Comparison of ENCODE assay signal across 34 cellular contexts in the genomic region with DNA sequence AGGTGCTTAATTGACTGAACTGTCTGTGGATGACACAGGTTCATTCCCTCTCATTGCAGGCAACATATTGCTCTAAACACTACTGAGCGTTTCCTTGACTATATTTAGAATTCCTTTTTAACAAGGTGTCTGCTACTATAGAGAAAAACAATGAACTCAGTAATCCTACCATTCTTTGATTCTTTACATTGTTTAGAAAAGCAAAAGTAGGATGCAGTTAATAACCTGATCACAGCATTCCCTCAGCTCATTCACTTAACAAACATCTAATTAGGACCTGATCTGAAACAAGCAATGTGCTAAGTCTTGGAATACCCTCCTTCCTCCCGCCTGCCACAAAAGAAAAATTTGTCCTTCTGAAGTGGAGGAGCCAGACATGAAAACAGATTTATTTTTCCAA.
"Had no signal": no experiment of that assay in that cellular context is flagged by ENCODE, and none has a peak within 500 bp of the region (broad histone marks: within the 10 kb centered on the region; RNA-seq: fewer than 3 reads in every experiment).

No MANE protein-coding gene starts in this region.

- DNase-seq: Karpas-422, Kasumi-1, MG63, MM.1S, MV-4-11, NCI-H1048, NCI-H1092, NCI-H1092 treated with DMSO at 0.1 percent for 48 hours, NCI-H1105, NCI-H1105 treated with DMSO at 0.1 percent for 48 hours, NCI-H1417, NCI-H1417 treated with DMSO at 0.1 percent for 48 hours, NCI-H1436, NCI-H1436 treated with DMSO at 0.1 percent for 48 hours, NCI-H146, NCI-H1694, NCI-H1694 treated with DMSO at 0.1 percent for 48 hours, NCI-H187, NCI-H187 treated with DMSO at 0.1 percent for 48 hours, NCI-H1930, NCI-H2029, NCI-H2029 treated with DMSO at 0.1 percent for 48 hours, NCI-H2081, NCI-H2081 treated with DMSO at 0.1 percent for 48 hours, NCI-H2107, NCI-H2171, NCI-H2171 treated with DMSO at 0.1 percent for 48 hours, NCI-H2227 treated with DMSO at 0.1 percent for 48 hours, NCI-H226, NCI-H345, NCI-H446, NCI-H446 treated with DMSO at 0.1 percent for 48 hours, NCI-H510A, NCI-H510A treated with DMSO at 0.1 percent for 48 hours had no signal

- H3K4me3 ChIP-seq: MG63 had no signal

- H3K9me3 ChIP-seq: MG63 had no signal

- H3K36me3 ChIP-seq: MG63 had no signal

- H3K27me3 ChIP-seq: MG63 had no signal
